ENCODE assay signal across 19 cellular contexts in genomic region chr2:136101042-136101441, GRCh38.
"Had no signal": no experiment of that assay in that cellular context is flagged by ENCODE, and none has a peak within 500 bp of the region (broad histone marks: within the 10 kb centered on the region; RNA-seq: fewer than 3 reads in every experiment).

No MANE protein-coding gene starts in this region.

- H3K4me1 Mint-ChIP-seq: nephron had no signal

- H3K4me3 Mint-ChIP-seq: activated CD4-positive, alpha-beta T cell treated with anti-CD3 and anti-CD28 coated beads, Interleukin-2, amount 10 ng/mL, durations not matched to agents 24 days and 14 days; nephron; stimulated activated naive CD8-positive, alpha-beta T cell treated with anti-CD3 and anti-CD28 coated beads, Interleukin-15, Interleukin-2, amounts not matched to agents 100 ng/mL and 50 ng/mL, for 24 hours; type B pancreatic cell had no signal

- H3K36me3 ChIP-seq: breast epithelium, lower lobe of right lung, sigmoid colon had no signal

- ATAC-seq: lower lobe of right lung had no signal

- DNase-seq: activated CD4-positive, alpha-beta T cell treated with anti-CD3 and anti-CD28 coated beads, Interleukin-2, amount 10 ng/mL, durations not matched to agents 24 days and 14 days; activated effector memory CD4-positive, alpha-beta T cell treated with Interleukin-2 at 50 U/mL for 16 hours; activated T-cell treated with anti-CD3 and anti-CD28 coated beads, Interleukin-2, amount 50 U/mL, for 1 hour; cerebellar nuclear complex; cortex of kidney; head of caudate nucleus; lower lobe of right lung; nucleus accumbens; posterior cingulate gyrus; sigmoid colon had no signal

- H3K9me3 Mint-ChIP-seq: nephron, type B pancreatic cell had no signal

- FAIRE-seq: astrocyte, endometrium, frontal cortex, keratinocyte had no signal

- H3K9me3 ChIP-seq: breast epithelium, lower lobe of right lung, sigmoid colon had no signal

- H3K4me1 ChIP-seq: breast epithelium, lower lobe of right lung, sigmoid colon had no signal

- H3K4me3 ChIP-seq: breast epithelium, lower lobe of right lung, sigmoid colon, SK-N-MC had no signal

- H3K27ac Mint-ChIP-seq: activated CD4-positive, alpha-beta T cell treated with anti-CD3 and anti-CD28 coated beads, Interleukin-2, amount 10 ng/mL, durations not matched to agents 24 days and 14 days; nephron; stimulated activated naive CD8-positive, alpha-beta T cell treated with anti-CD3 and anti-CD28 coated beads, Interleukin-15, Interleukin-2, amounts not matched to agents 100 ng/mL and 50 ng/mL, for 24 hours; type B pancreatic cell had no signal

- H3K27me3 Mint-ChIP-seq: activated CD4-positive, alpha-beta T cell treated with anti-CD3 and anti-CD28 coated beads, Interleukin-2, amount 10 ng/mL, durations not matched to agents 24 days and 14 days; stimulated activated naive CD8-positive, alpha-beta T cell treated with anti-CD3 and anti-CD28 coated beads, Interleukin-15, Interleukin-2, amounts not matched to agents 100 ng/mL and 50 ng/mL, for 24 hours had no signal

- H3K36me3 Mint-ChIP-seq: type B pancreatic cell had no signal

- H3K27me3 ChIP-seq: breast epithelium, sigmoid colon had no signal

- H3K27ac ChIP-seq: breast epithelium, lower lobe of right lung, sigmoid colon, SK-N-MC had no signal
